13 cellular contexts compared by ENCODE assay signal in genomic region chr4:107709916-107710315, GRCh38. TPM values are rescaled to one million over a fixed set of nuclear protein-coding genes. Genes with fewer than 3 reads are reported as not detected.
DNase-seq lines count a peak whose midpoint lies in the region; ATAC-seq and TF ChIP-seq lines count a peak whose summit lies in the region.
"Had no signal": no experiment of that assay in that cellular context is flagged by ENCODE, and none has a peak within 500 bp of the region (broad histone marks: within the 10 kb centered on the region; RNA-seq: fewer than 3 reads in every experiment).

No MANE protein-coding gene starts in this region.

- POLR2A ChIA-PET in PC-3 (lab: Charles Lee; ENCODE audit: unreplicated experiment) = interaction anchor here (0.7 kb wide), 1 partner anchor 907 kb away, joined by 4 read pairs; no protein-coding TSS in a partner anchor

- no peaks in the 10 kb centered on the region for H3K27me3 Mint-ChIP-seq in type B pancreatic cell
- no peaks in the 10 kb centered on the region for H3K27me3 Mint-ChIP-seq in endodermal cell (ENCODE audit: insufficient read depth)

- H3K36me3 ChIP-seq in PC-3 (ENCODE audit: low read depth, low read length) (peaks cover 15% of the 10 kb centered on the region; the same call in 1 of the 2 replicates), endodermal cell (ENCODE audit: control insufficient read depth, insufficient read depth, low read length) (peaks cover 16% of the 10 kb centered on the region)

- H3K27ac ChIP-seq in PC-3 (ENCODE audit: low read length) (peak overlapping the region; percentile 95), endodermal cell (ENCODE audit: low read depth, low read length) (no peak overlapping the region)

- H3K27ac Mint-ChIP-seq in activated naive CD4-positive, alpha-beta T cell treated with anti-CD3 and anti-CD28 coated beads, Interleukin-2, amount 50 U/mL, for 72 hours = peak overlapping the region in 1 of 2 donors; percentile 2
- H3K27ac Mint-ChIP-seq in type B pancreatic cell = peak overlapping the region; percentile 2
- no peak overlapping the region for H3K27ac Mint-ChIP-seq in endodermal cell
- H3K27ac Mint-ChIP-seq: T-helper 1 cell treated with Interleukin-12 subunit alpha and Interleukin-12 subunit beta and Interleukin-4 antibody, amounts not matched to agents 30 μg/mL and 1 μg/mL, for 36 hours had no signal

- H2AFZ ChIP-seq in PC-3 (ENCODE audit: low read length) = no peak overlapping the region

- H3K4me3 ChIP-seq in PC-3 (ENCODE audit: low read length) (no peak overlapping the region), epithelial cell of esophagus (ENCODE audit: low read length) (no peak overlapping the region), endodermal cell (ENCODE audit: low read length) (no peak overlapping the region)

- peaks cover 73% of the 10 kb centered on the region for H3K79me2 ChIP-seq in PC-3 (ENCODE audit: low read length)

- no peaks in the 10 kb centered on the region; the same call in 1 of the 2 replicates for H4K20me1 ChIP-seq in PC-3 (ENCODE audit: low read length)

- H3K9me3 ChIP-seq in PC-3 (ENCODE audit: low read length) = no peaks in the 10 kb centered on the region
- peaks cover 36% of the 10 kb centered on the region for H3K9me3 ChIP-seq in endodermal cell (ENCODE audit: control insufficient read depth, low read length)

- H3K36me3 Mint-ChIP-seq in activated naive CD4-positive, alpha-beta T cell treated with anti-CD3 and anti-CD28 coated beads, Interleukin-2, amount 50 U/mL, for 72 hours = peaks cover 29 to 43% of the 10 kb centered on the region in 2 donors
- H3K36me3 Mint-ChIP-seq in type B pancreatic cell (peaks cover 56% of the 10 kb centered on the region), endodermal cell (ENCODE audit: low read depth) (peaks cover 71% of the 10 kb centered on the region)

- H3F3A ChIP-seq in PC-3 (ENCODE audit: low read length, unreplicated experiment) = no peaks in the 10 kb centered on the region

- no peak for DNase-seq in activated naive CD4-positive, alpha-beta T cell treated with anti-CD3 and anti-CD28 coated beads, Interleukin-2, amount 50 U/mL, for 72 hours (ENCODE audit: low spot score in 2 of 2)
- DNase-seq in activated naive CD4-positive, alpha-beta T cell (lab: John Stamatoyannopoulos, UW) = no peak
- peak; percentile 47 for DNase-seq in PC-3
- DNase-seq in epithelial cell of esophagus (ENCODE audit: low read depth) = peak; percentile 42
- no peak for DNase-seq in type B pancreatic cell (ENCODE audit: extremely low spot score, unreplicated experiment)
- DNase-seq in endodermal cell = no peak
- no peak for DNase-seq in hypothalamus (lab: John Stamatoyannopoulos, UW)
- DNase-seq: 8988T, amniotic stem cell, NCI-H1092 treated with DMSO at 0.1 percent for 48 hours, posterior cingulate gyrus had no signal

- H3K9me3 Mint-ChIP-seq in activated naive CD4-positive, alpha-beta T cell treated with anti-CD3 and anti-CD28 coated beads, Interleukin-2, amount 50 U/mL, for 72 hours = peaks cover 15 to 17% of the 10 kb centered on the region in 2 donors
- H3K9me3 Mint-ChIP-seq in type B pancreatic cell (peaks cover 27% of the 10 kb centered on the region), endodermal cell (peaks cover 29% of the 10 kb centered on the region)

- intact Hi-C loops in PC-3 (cut with micrococcal nuclease) = loop anchor here (2.0 kb wide), 1 partner anchor 19 kb away; no protein-coding TSS in a partner anchor

- WGBS in endodermal cell (ENCODE audit: insufficient coverage in 1 of 2, insufficient read length in 1 of 2), 2 experiments = 83 to 96% methylated on average over 1 of the region's 1 CpG

- H3K4me1 Mint-ChIP-seq in type B pancreatic cell (ENCODE audit: unreplicated experiment) (peaks cover 20% of the 10 kb centered on the region), endodermal cell (peaks cover 15% of the 10 kb centered on the region)

- CTCF ChIA-PET in PC-3 (lab: Charles Lee) = no interaction called here

- H3K4me3 Mint-ChIP-seq in type B pancreatic cell = no peak overlapping the region
- no peak overlapping the region for H3K4me3 Mint-ChIP-seq in endodermal cell
- H3K4me3 Mint-ChIP-seq: T-helper 1 cell treated with Interleukin-12 subunit alpha and Interleukin-12 subunit beta and Interleukin-4 antibody, amounts not matched to agents 30 μg/mL and 1 μg/mL, for 36 hours had no signal

- peak overlapping the region; percentile 49; the same call in 1 of the 2 replicates for H3K4me2 ChIP-seq in PC-3 (ENCODE audit: low read length)

- no peaks in the 10 kb centered on the region for H3K9me2 ChIP-seq in PC-3 (replicated peaks; ENCODE audit: low read length)

- H3K27me3 ChIP-seq in PC-3 (ENCODE audit: low read length) (no peaks in the 10 kb centered on the region), endodermal cell (ENCODE audit: control insufficient read depth, insufficient read depth, low read length, poor library complexity, severe bottlenecking) (no peaks in the 10 kb centered on the region)

- H3K4me1 ChIP-seq in PC-3 (ENCODE audit: insufficient read depth, low read length) (peaks cover 46% of the 10 kb centered on the region), endodermal cell (ENCODE audit: control insufficient read depth, insufficient read depth, low read length) (no peaks in the 10 kb centered on the region)

- BruUV-seq in PC-3 (replicated peaks; lab: Mats Ljungman, UMichigan) = no TSS peak

- TF ChIP-seq CTCF in PC-3 (conservative IDR thresholded peaks at IDR 0.05; ENCODE audit: low read depth, low read length) (no peak), epithelial cell of esophagus (IDR thresholded peaks at IDR 0.05; ENCODE audit: insufficient read depth, low read depth, low read length, missing control alignments) (no peak), type B pancreatic cell (conservative IDR thresholded peaks at IDR 0.05) (no peak), endodermal cell (conservative IDR thresholded peaks at IDR 0.05) (no peak)

- peak; percentile 32 to 69 for ATAC-seq in activated naive CD4-positive, alpha-beta T cell treated with anti-CD3 and anti-CD28 coated beads, Interleukin-2, amount 50 U/mL, for 72 hours
- ATAC-seq in PC-3 (peak; percentile 42), HG02798 (IDR thresholded peaks at IDR 0.05; ENCODE audit: poor library complexity, unreplicated experiment) (no peak)

- no peak overlapping the region for H3K9ac ChIP-seq in PC-3 (ENCODE audit: low read length)
- no peak overlapping the region for H3K9ac ChIP-seq in endodermal cell (ENCODE audit: extremely low read depth, low read length, poor library complexity, severe bottlenecking)

RNA-seq across cellular contexts. Expression of gene PAPSS1, which starts 10.1 kb away (rescaled TPM):
- total RNA-seq in activated naive CD4-positive, alpha-beta T cell treated with anti-CD3 and anti-CD28 coated beads, Interleukin-2, amount 50 U/mL, for 72 hours = 10 to 100 TPM; 35.8 to 46.5 TPM
- total RNA-seq in PC-3 (2014; rRNA removed) (24.5 and 28.0 TPM in 2 replicates), type B pancreatic cell (ENCODE audit: low replicate concordance) (67.9 and 82.0 TPM in 2 replicates), endodermal cell (100 to 1,000 TPM; 128 to 164 TPM)
- 100 TPM for polyA plus RNA-seq in endodermal cell (2013, experiment 1 of 2)
- 91.6 TPM for polyA plus RNA-seq in endodermal cell (2013, experiment 2 of 2)

Comparison
In these comparisons a context has a peak if more than half of its experiments do, and no peak if none do; other contexts are left out.
1. DNase-seq: peak in PC-3 (single experiment) and epithelial cell of esophagus (single experiment); none in activated naive CD4-positive, alpha-beta T cell treated with anti-CD3 and anti-CD28 coated beads, Interleukin-2, amount 50 U/mL, for 72 hours (0 of 2), activated naive CD4-positive, alpha-beta T cell (0 of 4), type B pancreatic cell (single experiment), endodermal cell (single experiment) and hypothalamus (0 of 51).